In genomic region chr1:25590096-25590824, GRCh38 we compare ENCODE assay signal across 13 cellular contexts. TPM values are rescaled to one million over a fixed set of nuclear protein-coding genes. Genes with fewer than 3 reads are reported as not detected.
DNase-seq lines count a peak whose midpoint lies in the region; ATAC-seq, FAIRE-seq and TF ChIP-seq lines count a peak whose summit lies in the region.
"Had no signal": no experiment of that assay in that cellular context is flagged by ENCODE, and none has a peak within 500 bp of the region (broad histone marks: within the 10 kb centered on the region; RNA-seq: fewer than 3 reads in every experiment).

No MANE protein-coding gene starts in this region.

- H3K9ac ChIP-seq in IMR-90 (ENCODE audit: low read depth, low read length): no peak overlapping the region

- H3K36me3 ChIP-seq in IMR-90 (ENCODE audit: control insufficient read depth, insufficient read depth, low read length): no peaks in the 10 kb centered on the region
- no peaks in the 10 kb centered on the region for H3K36me3 ChIP-seq in stomach

- H3K4me3 Mint-ChIP-seq in chondrocyte (ENCODE audit: unreplicated experiment): no peak overlapping the region

- H3K27me3 ChIP-seq in IMR-90 (ENCODE audit: control insufficient read depth, insufficient read depth, low read length) (peaks cover 2% of the 10 kb centered on the region; the same call in 1 of the 2 replicates), stomach (no peaks in the 10 kb centered on the region)

- CTCF ChIA-PET in IMR-90 (lab: Yijun Ruan, JAX): interaction anchor here (0.6 to 1.2 kb wide), 3 partner anchors 13 to 70 kb away, joined by 3 to 5 read pairs (median 4); no protein-coding TSS in a partner anchor

- H2AFZ ChIP-seq in IMR-90 (replicated peaks; ENCODE audit: low read length, poor library complexity): no peak overlapping the region

- peak overlapping the region; percentile 71; the same call in 1 of the 2 replicates for H3K18ac ChIP-seq in IMR-90 (ENCODE audit: low read depth, low read length)

- H4K5ac ChIP-seq in IMR-90 (ENCODE audit: low read depth, low read length): peak overlapping the region; percentile 37; the same call in 1 of the 2 replicates

- H2BK5ac ChIP-seq in IMR-90 (ENCODE audit: low read depth, low read length, poor library complexity, severe bottlenecking): peak overlapping the region; percentile 76

- H3K14ac ChIP-seq in IMR-90 (replicated peaks; ENCODE audit: low read depth, low read length): peak overlapping the region; percentile 88

- TF ChIP-seq EP300 in stomach (IDR thresholded peaks at IDR 0.05): no peak

- peak overlapping the region; percentile 56; the same call in 1 of the 2 replicates for H3K23ac ChIP-seq in IMR-90 (ENCODE audit: low read depth, low read length)

- peak overlapping the region; percentile 45; the same call in 1 of the 3 replicates for H2BK15ac ChIP-seq in IMR-90 (ENCODE audit: low read depth, low read length)

- peaks cover 7% of the 10 kb centered on the region for H3K4me1 Mint-ChIP-seq in chondrocyte (ENCODE audit: low read depth)

- no TSS peak for BruUV-seq in IMR-90 (replicated peaks; lab: Mats Ljungman, UMichigan)

- peaks cover 8% of the 10 kb centered on the region for H3K27me3 Mint-ChIP-seq in chondrocyte (ENCODE audit: low read depth)

- in situ Hi-C loops in IMR-90 (cut with MboI; ENCODE audit: low sequenced_read_pairs): no loop called here

- no peaks in the 10 kb centered on the region for H3K9me3 Mint-ChIP-seq in chondrocyte (ENCODE audit: low read depth)

- peak overlapping the region; percentile 94 for H2AK5ac ChIP-seq in IMR-90 (ENCODE audit: low read depth, low read length)

- TF ChIP-seq CTCF in IMR-90 (conservative IDR thresholded peaks at IDR 0.05; ENCODE audit: low read depth, low read length): 0 out of 2 replicates have a peak, but pooled peaks have one; percentile 22
- TF ChIP-seq CTCF in chondrocyte (IDR thresholded peaks at IDR 0.05): peak; percentile 43
- TF ChIP-seq CTCF in stomach (IDR thresholded peaks at IDR 0.05): peak in 1 of 7 experiments; percentile 39

- peaks cover 4% of the 10 kb centered on the region for H3K36me3 Mint-ChIP-seq in chondrocyte (ENCODE audit: low read depth)

- H3K27ac ChIP-seq in IMR-90 (ENCODE audit: insufficient read depth, low read length): peak overlapping the region; percentile 74
- H3K27ac ChIP-seq in stomach: peak overlapping the region in 4 of 5 donors; percentile 51 to 68 (median 62)

- no peaks in the 10 kb centered on the region; the same call in 1 of the 2 replicates for H4K20me1 ChIP-seq in IMR-90 (ENCODE audit: insufficient read depth, low read length)

- TF ChIP-seq RAD21 in IMR-90 (IDR thresholded peaks at IDR 0.05; ENCODE audit: low read length): no peak

- DNase-seq in IMR-90 (peak; percentile 59), chondrocyte (ENCODE audit: low spot score) (no peak), stomach (peak; percentile 61), 8988T (no peak), NCI-H2081 treated with DMSO at 0.1 percent for 48 hours (lab: John Stamatoyannopoulos, UW) (no peak), NCI-H345 treated with DMSO at 0.1 percent for 48 hours (lab: John Stamatoyannopoulos, UW; ENCODE audit: unreplicated experiment) (no peak)
- DNase-seq: activated CD4-positive, alpha-beta T cell treated with anti-CD3 and anti-CD28 coated beads, Interleukin-2, amount 50 U/mL, for 48 hours; activated gamma-delta T cell treated with Interleukin-2 at 50 U/mL for 16 hours; NCI-H1105 treated with DMSO at 0.1 percent for 48 hours had no signal

- peak overlapping the region; percentile 93 for H2BK120ac ChIP-seq in IMR-90 (ENCODE audit: low read depth, low read length)

- peak; percentile 71 for ATAC-seq in IMR-90 (ENCODE audit: low read depth)
- no peak for ATAC-seq in HG03457 (IDR thresholded peaks at IDR 0.05; ENCODE audit: unreplicated experiment)

- no peak overlapping the region for H3K56ac ChIP-seq in IMR-90 (ENCODE audit: extremely low read depth, insufficient read depth, low read length)

- TF ChIP-seq POLR2A in IMR-90 (IDR thresholded peaks at IDR 0.05; ENCODE audit: low read depth, low read length): no peak
- TF ChIP-seq POLR2A in stomach (IDR thresholded peaks at IDR 0.05): no peak

- H2AK9ac ChIP-seq in IMR-90 (replicated peaks; ENCODE audit: low read depth, low read length, poor library complexity): no peak overlapping the region

- peak overlapping the region; percentile 69; the same call in 1 of the 2 replicates for H4K91ac ChIP-seq in IMR-90 (ENCODE audit: insufficient read depth, low read depth, low read length)

- peak overlapping the region; percentile 81; the same call in 1 of the 2 replicates for H2BK20ac ChIP-seq in IMR-90 (ENCODE audit: low read depth, low read length)

- H3K4me1 ChIP-seq in IMR-90 (ENCODE audit: control insufficient read depth, insufficient read depth, low read length) (peaks cover 9% of the 10 kb centered on the region), stomach (peaks cover 15 to 27% (median 18%) of the 10 kb centered on the region in 4 donors)

- peak; percentile 27 for FAIRE-seq in islet of Langerhans (lab: Jason Lieb, UNC)
- FAIRE-seq: colon, D721Med had no signal

- POLR2A ChIA-PET in IMR-90 (lab: Charles Lee; ENCODE audit: unreplicated experiment): no interaction called here

- H3K9me3 ChIP-seq in IMR-90 (ENCODE audit: control insufficient read depth, insufficient read depth, low read length) (no peaks in the 10 kb centered on the region), stomach (no peaks in the 10 kb centered on the region)

- peak overlapping the region; percentile 14 for H3K4me2 ChIP-seq in IMR-90 (ENCODE audit: low read depth, low read length)

- H3K79me1 ChIP-seq in IMR-90 (ENCODE audit: low read depth in 1 of 2, low read length in 2 of 2): no peaks in the 10 kb centered on the region

- H3K9me1 ChIP-seq in IMR-90 (ENCODE audit: insufficient read depth, low read length): peaks cover 4% of the 10 kb centered on the region

- intact Hi-C loops in IMR-90 (cut with micrococcal nuclease): no loop called here
- intact Hi-C loops in stomach (cut with DNase I; ENCODE audit: low total_unique reads): no loop called here

- dilution Hi-C loops in IMR-90 (cut with HindIII; ENCODE audit: low sequenced_read_pairs, unreplicated experiment): no loop called here

- peak overlapping the region; percentile 94 for H3K4ac ChIP-seq in IMR-90 (ENCODE audit: low read depth, low read length)

- WGBS in IMR-90 (ENCODE audit: extremely low coverage in 2 of 2, insufficient read length in 1 of 2), 2 experiments: 100% methylated on average over 1 of the region's 8 CpGs; no CpG with 5 or more reads in 1 of the 2 experiments
- 24 to 50% (median 35%) methylated on average over 8 of the region's 8 CpGs for WGBS in stomach, 5 donors

- no peak overlapping the region for H3K27ac Mint-ChIP-seq in chondrocyte (ENCODE audit: unreplicated experiment)

- H4K8ac ChIP-seq in IMR-90 (ENCODE audit: low read depth in 2 of 2, low read length in 2 of 2): peak overlapping the region in 1 of 2 experiments; percentile 86; a peak in 1 of 4 replicates

- H3K4me3 ChIP-seq in IMR-90 (ENCODE audit: insufficient read depth, low read depth, low read length) (no peak overlapping the region), stomach (no peak overlapping the region)

TF ChIP-seq in IMR-90, 13 proteins besides CTCF, POLR2A, EP300 and RAD21:
- TF ChIP-seq MAZ (IDR thresholded peaks at IDR 0.05; ENCODE audit: borderline replicate concordance, low read depth, low read length): no peak
- TF ChIP-seq CEBPB (IDR thresholded peaks at IDR 0.05; ENCODE audit: low read depth, low read length): peak; percentile 79
- TF ChIP-seq MAFK (IDR thresholded peaks at IDR 0.05; ENCODE audit: low read depth, low read length): peak; percentile 5; the same call in 1 of the 2 replicates

RNA-seq across cellular contexts. Expression of gene MAN1C1, which starts 26.3 kb away (rescaled TPM):
- total RNA-seq in IMR-90 (2012; rRNA removed) (2.5 and 3.2 TPM in 2 replicates), chondrocyte (10.7 to 11.3 TPM (median 10.9 TPM) in 3 replicates), stomach (10 to 100 TPM in 1 of 5 donors, 1 to 10 TPM in 4; 4.6 to 33.9 (median 6.4) TPM)
- polyA plus RNA-seq in IMR-90 (2012; rRNA removed) (9.6 and 11.3 TPM in 2 replicates), stomach (10 to 100 TPM in 1 of 3 donors, 1 to 10 TPM in 2; 4.3 to 10.0 (median 4.5) TPM)
- 9.4 and 14.0 TPM in 2 replicates for polyA plus RNA-seq in IMR-90 (2012; cell fraction: cytosol; rRNA removed)
- polyA plus RNA-seq in IMR-90 (2012; cell fraction: nucleus; rRNA removed; ENCODE audit: low replicate concordance): 9.7 and 11.2 TPM in 2 replicates

RNA-seq across cellular contexts. Expression of gene LDLRAP1, which starts 46.9 kb away (rescaled TPM):
- total RNA-seq in IMR-90 (2012; rRNA removed): 3.6 and 4.5 TPM in 2 replicates
- 13.5 and 14.4 TPM in 2 replicates for polyA plus RNA-seq in IMR-90 (2012; rRNA removed)
- polyA plus RNA-seq in IMR-90 (2012; cell fraction: cytosol; rRNA removed): 9.9 and 15.1 TPM in 2 replicates
- polyA plus RNA-seq in IMR-90 (2012; cell fraction: nucleus; rRNA removed; ENCODE audit: low replicate concordance): 19.7 and 24.6 TPM in 2 replicates
- total RNA-seq in chondrocyte: 20.7 to 23.5 TPM (median 23.5 TPM) in 3 replicates
- total RNA-seq in stomach: 10 to 100 TPM in 4 of 5 donors, not detected in 1; 10.6 to 73.7 (median 39.8) TPM
- polyA plus RNA-seq in stomach: 10 to 100 TPM; 13.3 to 17.6 (median 15.7) TPM

Comparison
In these comparisons a context has a peak if more than half of its experiments do, and no peak if none do; other contexts are left out.
1. DNase-seq: peak in IMR-90 (single experiment) and stomach (single experiment); none in chondrocyte (single experiment), 8988T (single experiment), NCI-H2081 treated with DMSO at 0.1 percent for 48 hours (single experiment) and NCI-H345 treated with DMSO at 0.1 percent for 48 hours (single experiment).